In genomic region chr3:10047876-10048275, GRCh38 we compare ENCODE assay signal across 28 cellular contexts.
"Had no signal": no experiment of that assay in that cellular context is flagged by ENCODE, and none has a peak within 500 bp of the region (broad histone marks: within the 10 kb centered on the region; RNA-seq: fewer than 3 reads in every experiment).

No MANE protein-coding gene starts in this region.

- FAIRE-seq: RCC 7860 had no signal

- DNase-seq: activated B cell treated with CpG ODN at 0.5 μM for 24 hours; activated CD4-positive, alpha-beta memory T cell treated with anti-CD3 and anti-CD28 coated beads for 36 hours; activated CD4-positive, alpha-beta T cell treated with anti-CD3 and anti-CD28 coated beads for 4 hours; activated CD4-positive, alpha-beta T cell treated with anti-CD3 and anti-CD28 coated beads, Interleukin-2, amount 50 U/mL, for 1 hour; activated CD4-positive, CD25-positive, alpha-beta regulatory T cell treated with anti-CD3 and anti-CD28 coated beads, Interleukin-2, amount 50 U/mL, for 72 hours; activated CD8-positive, alpha-beta memory T cell treated with anti-CD3 and anti-CD28 coated beads, Interleukin-2, amount 50 U/mL, for 4 hours; activated naive CD4-positive, alpha-beta T cell treated with anti-CD3 and anti-CD28 coated beads, Interleukin-2, amount 10 ng/mL, durations not matched to agents 7 days and 5 days; activated T-cell treated with anti-CD3 and anti-CD28 coated beads for 4 hours; activated T-cell treated with anti-CD3 and anti-CD28 coated beads, Interleukin-2, amount 50 U/mL, for 4 hours; amniotic stem cell; aorta; caudate nucleus; cerebellar nuclear complex; Kasumi-1; KG1; MM.1S; MV-4-11; NCI-H1092; NCI-H1436 treated with DMSO at 0.1 percent for 48 hours; NCI-H1694 treated with DMSO at 0.1 percent for 48 hours; NCI-H2029; NCI-H345; NCI-H524 treated with DMSO at 0.1 percent for 48 hours; PC-9; SIG-M5; T-cell; T-helper 17 cell had no signal

- H3K4me3 ChIP-seq: PC-9 had no signal
